Comparison of ENCODE assay signal across 27 cellular contexts in the genomic region with DNA sequence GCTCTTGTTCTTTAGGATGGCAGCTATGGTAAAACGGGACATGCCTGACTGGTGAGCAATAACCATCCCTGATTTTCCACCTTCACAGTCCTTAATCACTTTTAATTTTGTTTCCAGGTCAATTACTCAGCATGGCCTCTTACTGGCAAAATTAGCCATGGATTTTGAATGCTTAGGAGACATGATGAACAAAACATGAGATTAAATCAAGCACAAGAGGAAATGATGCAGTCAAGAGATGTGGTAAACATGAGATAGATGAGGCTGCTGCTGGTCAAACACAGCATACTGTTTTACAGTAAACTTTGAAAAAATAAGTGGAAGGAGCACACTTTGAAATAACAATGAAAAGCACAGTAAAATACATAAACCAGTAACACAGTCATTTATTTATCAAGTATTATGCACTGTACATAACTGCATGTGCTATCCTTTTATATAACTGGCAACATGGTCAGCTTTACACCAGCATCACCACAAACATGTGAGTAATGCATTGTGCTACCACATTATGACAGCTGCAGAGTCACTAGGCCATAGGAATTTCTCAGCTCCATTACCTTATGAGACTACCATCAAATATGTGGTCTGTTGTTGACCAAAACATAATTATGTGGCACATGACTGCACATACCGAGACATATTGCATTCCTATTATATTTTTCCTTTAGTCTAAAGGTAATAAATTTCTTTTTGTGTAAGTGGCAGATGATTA. TPM values are rescaled to one million over a fixed set of nuclear protein-coding genes. Genes with fewer than 3 reads are reported as not detected.
DNase-seq lines count a peak whose midpoint lies in the region; ATAC-seq, FAIRE-seq and TF ChIP-seq lines count a peak whose summit lies in the region.
"Had no signal": no experiment of that assay in that cellular context is flagged by ENCODE, and none has a peak within 500 bp of the region (broad histone marks: within the 10 kb centered on the region; RNA-seq: fewer than 3 reads in every experiment).

No MANE protein-coding gene starts in this region.

- peak; percentile 27 for FAIRE-seq in islet of Langerhans (lab: Jason Lieb, UNC)
- FAIRE-seq: A549, small intestine had no signal

- H3K27ac Mint-ChIP-seq in stimulated activated effector memory CD8-positive, alpha-beta T cell treated with anti-CD3 and anti-CD28 coated beads, Interleukin-12 subunit alpha, Interleukin-12 subunit beta, amount 100 ng/mL, for 72 hours: no peak overlapping the region
- no peak overlapping the region for H3K27ac Mint-ChIP-seq in activated CD4-positive, alpha-beta T cell treated with anti-CD3 and anti-CD28 coated beads for 36 hours
- H3K27ac Mint-ChIP-seq: activated B cell treated with CpG ODN at 0.5 μM for 24 hours; activated CD8-positive, alpha-beta T cell treated with anti-CD3 and anti-CD28 coated beads for 36 hours; activated naive CD4-positive, alpha-beta T cell treated with anti-CD3 and anti-CD28 coated beads for 36 hours; activated T-cell treated with anti-CD3 and anti-CD28 coated beads, Interleukin-2, amount 50 U/mL, for 24 hours; CD4-positive, CD25-positive, alpha-beta regulatory T cell; progenitor cell of endocrine pancreas had no signal

- H3K4me3 Mint-ChIP-seq in stimulated activated effector memory CD8-positive, alpha-beta T cell treated with anti-CD3 and anti-CD28 coated beads, Interleukin-12 subunit alpha, Interleukin-12 subunit beta, amount 100 ng/mL, for 72 hours: no peak overlapping the region
- H3K4me3 Mint-ChIP-seq in activated CD4-positive, alpha-beta T cell treated with anti-CD3 and anti-CD28 coated beads for 36 hours: no peak overlapping the region
- H3K4me3 Mint-ChIP-seq: activated B cell treated with CpG ODN at 0.5 μM for 24 hours; activated CD8-positive, alpha-beta T cell treated with anti-CD3 and anti-CD28 coated beads for 36 hours; activated naive CD4-positive, alpha-beta T cell treated with anti-CD3 and anti-CD28 coated beads for 36 hours; activated T-cell treated with anti-CD3 and anti-CD28 coated beads, Interleukin-2, amount 50 U/mL, for 24 hours; CD4-positive, CD25-positive, alpha-beta regulatory T cell; neural crest cell had no signal

- no peak overlapping the region for H3K4me3 ChIP-seq in astrocyte of the cerebellum (ENCODE audit: low read depth, low read length)
- H3K4me3 ChIP-seq: A549, ascending aorta, dorsolateral prefrontal cortex, left lung, SJSA1, upper lobe of left lung had no signal

- peaks cover 14% of the 10 kb centered on the region for H3K4me1 Mint-ChIP-seq in stimulated activated effector memory CD8-positive, alpha-beta T cell treated with anti-CD3 and anti-CD28 coated beads, Interleukin-12 subunit alpha, Interleukin-12 subunit beta, amount 100 ng/mL, for 72 hours
- peaks cover 11% of the 10 kb centered on the region for H3K4me1 Mint-ChIP-seq in activated CD4-positive, alpha-beta T cell treated with anti-CD3 and anti-CD28 coated beads for 36 hours

- intact Hi-C loops in activated CD4-positive, alpha-beta T cell treated with anti-CD3 and anti-CD28 coated beads for 36 hours (cut with DNase I, micrococcal nuclease): no loop called here

- DNase-seq in AG08395 (ENCODE audit: low spot score) (peak; percentile 60), HS-5 (ENCODE audit: low read depth) (peak; percentile 78), astrocyte of the cerebellum (ENCODE audit: low read depth) (peak; percentile 22), HUDEP-2 (lab: John Stamatoyannopoulos, UW; ENCODE audit: unreplicated experiment in 76 of 76) (no peak)
- DNase-seq in stimulated activated effector memory CD8-positive, alpha-beta T cell treated with anti-CD3 and anti-CD28 coated beads, Interleukin-12 subunit alpha, Interleukin-12 subunit beta, amount 100 ng/mL, for 72 hours (ENCODE audit: low spot score in 2 of 2): no peak
- DNase-seq in activated CD4-positive, alpha-beta T cell treated with anti-CD3 and anti-CD28 coated beads for 36 hours: no peak
- DNase-seq: activated B cell treated with CpG ODN at 0.5 μM for 24 hours; activated CD8-positive, alpha-beta T cell treated with anti-CD3 and anti-CD28 coated beads for 36 hours; activated naive CD4-positive, alpha-beta T cell treated with anti-CD3 and anti-CD28 coated beads for 36 hours; activated T-cell treated with anti-CD3 and anti-CD28 coated beads, Interleukin-2, amount 50 U/mL, for 24 hours; CD4-positive, CD25-positive, alpha-beta regulatory T cell; dorsolateral prefrontal cortex; erythroblast; left lung; NCI-H2171; NCI-H774; small intestine; stimulated activated CD4-positive, alpha-beta T cell treated with anti-CD3 and anti-CD28 coated beads, Interleukin-2, amount 100 ng/mL, for 48 hours; T-helper 2 cell; upper lobe of left lung had no signal

- TF ChIP-seq CTCF in astrocyte of the cerebellum (IDR thresholded peaks at IDR 0.05; ENCODE audit: low read depth, low read length, missing control alignments): no peak

- peaks cover 11% of the 10 kb centered on the region for H3K27me3 Mint-ChIP-seq in activated CD4-positive, alpha-beta T cell treated with anti-CD3 and anti-CD28 coated beads for 36 hours

- peaks cover 7% of the 10 kb centered on the region for H3K36me3 Mint-ChIP-seq in stimulated activated effector memory CD8-positive, alpha-beta T cell treated with anti-CD3 and anti-CD28 coated beads, Interleukin-12 subunit alpha, Interleukin-12 subunit beta, amount 100 ng/mL, for 72 hours
- H3K36me3 Mint-ChIP-seq in activated CD4-positive, alpha-beta T cell treated with anti-CD3 and anti-CD28 coated beads for 36 hours (ENCODE audit: low read depth): peaks cover 52% of the 10 kb centered on the region

- no peak for ATAC-seq in GM19397 (IDR thresholded peaks at IDR 0.05; ENCODE audit: unreplicated experiment)
- ATAC-seq in stimulated activated effector memory CD8-positive, alpha-beta T cell treated with anti-CD3 and anti-CD28 coated beads, Interleukin-12 subunit alpha, Interleukin-12 subunit beta, amount 100 ng/mL, for 72 hours: no peak
- ATAC-seq in activated CD4-positive, alpha-beta T cell treated with anti-CD3 and anti-CD28 coated beads for 36 hours: no peak
- ATAC-seq: A549; activated CD8-positive, alpha-beta T cell treated with anti-CD3 and anti-CD28 coated beads for 36 hours; left lung had no signal

- H3K9me3 Mint-ChIP-seq in stimulated activated effector memory CD8-positive, alpha-beta T cell treated with anti-CD3 and anti-CD28 coated beads, Interleukin-12 subunit alpha, Interleukin-12 subunit beta, amount 100 ng/mL, for 72 hours: peaks cover 18% of the 10 kb centered on the region
- peaks cover 43% of the 10 kb centered on the region for H3K9me3 Mint-ChIP-seq in activated CD4-positive, alpha-beta T cell treated with anti-CD3 and anti-CD28 coated beads for 36 hours (ENCODE audit: low read depth)

- CTCF ChIA-PET in activated CD4-positive, alpha-beta T cell treated with anti-CD3 and anti-CD28 coated beads for 36 hours (lab: Charles Lee): no interaction called here

- POLR2A ChIA-PET in activated CD4-positive, alpha-beta T cell treated with anti-CD3 and anti-CD28 coated beads for 36 hours (lab: Charles Lee): no interaction called here

- in situ Hi-C loops in astrocyte of the cerebellum (cut with HindIII; ENCODE audit: low sequenced_read_pairs): no loop called here

RNA-seq across cellular contexts. Expression of a gene that starts 30.1 kb away (rescaled TPM):
- total RNA-seq in activated CD4-positive, alpha-beta T cell treated with anti-CD3 and anti-CD28 coated beads for 36 hours: 1 to 10 TPM; 1.8 to 2.4 TPM
- total RNA-seq: neural crest cell, progenitor cell of endocrine pancreas had no signal

RNA-seq across cellular contexts. Expression of a gene that starts 33.8 kb away (rescaled TPM):
- total RNA-seq in activated CD4-positive, alpha-beta T cell treated with anti-CD3 and anti-CD28 coated beads for 36 hours: 1 to 10 TPM; 2.0 to 2.7 TPM

RNA-seq across cellular contexts. Expression of a gene that starts 47.1 kb away (rescaled TPM):
- total RNA-seq in activated CD4-positive, alpha-beta T cell treated with anti-CD3 and anti-CD28 coated beads for 36 hours: 1 to 10 TPM; 1.7 to 2.0 TPM
- total RNA-seq: ascending aorta had no signal

RNA-seq across cellular contexts. Expression of a gene that starts 57.5 kb away (rescaled TPM):
- total RNA-seq in activated CD4-positive, alpha-beta T cell treated with anti-CD3 and anti-CD28 coated beads for 36 hours: 10 to 100 TPM; 10.9 to 11.6 TPM

Comparison
In these comparisons a context has a peak if more than half of its experiments do, and no peak if none do; other contexts are left out.
1. DNase-seq: peak in AG08395 (single experiment), HS-5 (single experiment) and astrocyte of the cerebellum (single experiment); none in stimulated activated effector memory CD8-positive, alpha-beta T cell treated with anti-CD3 and anti-CD28 coated beads, Interleukin-12 subunit alpha, Interleukin-12 subunit beta, amount 100 ng/mL, for 72 hours (0 of 2), HUDEP-2 (0 of 76) and activated CD4-positive, alpha-beta T cell treated with anti-CD3 and anti-CD28 coated beads for 36 hours (single experiment).